Comparison of ENCODE assay signal across 8 cellular contexts in genomic region chr13:45019981-45020380, GRCh38. TPM values are rescaled to one million over a fixed set of nuclear protein-coding genes. Genes with fewer than 3 reads are reported as not detected.
DNase-seq lines count a peak whose midpoint lies in the region; ATAC-seq and TF ChIP-seq lines count a peak whose summit lies in the region.
"Not testable (repeated sequence)": the region's sequence is repeated elsewhere in the genome, so short reads cannot be mapped to it uniquely, and the experiment has no call there.

No MANE protein-coding gene starts in this region.

- not testable (repeated sequence) for H2AFZ ChIP-seq in GM23248; mesenchymal stem cell (ENCODE audit: low read depth, low read length)

- in situ Hi-C loops in GM23248 (cut with MboI); brain microvascular endothelial cell (cut with HindIII; ENCODE audit: low pct_ligation_motif_present, low sequenced_read_pairs): not testable (repeated sequence)

- CTCF ChIA-PET in AG04450 (lab: Charles Lee): not testable (repeated sequence)

- H2BK12ac ChIP-seq in mesenchymal stem cell (ENCODE audit: low read length in 2 of 2): not testable (repeated sequence)

- H3K27me3 ChIP-seq in AG04450 (ENCODE audit: control insufficient read depth, insufficient read depth, low read length); GM23248 (replicated peaks; ENCODE audit: insufficient read depth); brain microvascular endothelial cell (replicated peaks); mesenchymal stem cell (ENCODE audit: control insufficient read depth in 1 of 2, insufficient read depth in 1 of 2, low read length in 2 of 2): not testable (repeated sequence)

- H3K4me1 Mint-ChIP-seq in T-helper 17 cell: not testable (repeated sequence)

- 95 to 96% methylated on average over 7 of the region's 7 CpGs for WGBS in GM23248 (ENCODE audit: low coverage in 1 of 2, low lambda C conversion rate in 2 of 2, missing lambda C conversion rate in 2 of 2), 2 experiments
- whole genome bisulfite sequencing in mesenchymal stem cell: 99% methylated on average over 5 of the region's 7 CpGs

- not testable (repeated sequence) for H4K91ac ChIP-seq in mesenchymal stem cell (ENCODE audit: low read length)

- H2BK5ac ChIP-seq in mesenchymal stem cell (ENCODE audit: low read depth, low read length, poor library complexity, severe bottlenecking): not testable (repeated sequence)

- not testable (repeated sequence) for H3K9me3 ChIP-seq in AG04450 (ENCODE audit: control insufficient read depth, insufficient read depth, low read length); GM23248 (ENCODE audit: low read depth); T-helper 17 cell (ENCODE audit: control insufficient read depth, low read length, poor library complexity, severe bottlenecking); mesenchymal stem cell (ENCODE audit: control insufficient read depth, low read length)

- not testable (repeated sequence) for H3K79me1 ChIP-seq in mesenchymal stem cell (replicated peaks; ENCODE audit: low read length, poor library complexity, severe bottlenecking)

- not testable (repeated sequence) for H3K18ac ChIP-seq in mesenchymal stem cell (ENCODE audit: low read depth in 1 of 2, low read length in 2 of 2)

- H3K4ac ChIP-seq in mesenchymal stem cell (ENCODE audit: low read depth in 1 of 2, low read length in 2 of 2): not testable (repeated sequence)

- H3K79me2 ChIP-seq in GM23248 (ENCODE audit: insufficient read depth): not testable (repeated sequence)

- not testable (repeated sequence) for H2AK5ac ChIP-seq in mesenchymal stem cell (ENCODE audit: low read length, severe bottlenecking)

- POLR2A ChIA-PET in AG04450 (lab: Yijun Ruan, JAX): not testable (repeated sequence)

- H4K20me1 ChIP-seq in GM23248 (ENCODE audit: insufficient read depth): not testable (repeated sequence)

- H3K36me3 ChIP-seq in GM23248 (ENCODE audit: low read depth) (peaks cover 34% of the 10 kb centered on the region; the same call in 1 of the 2 replicates), mesenchymal stem cell (ENCODE audit: control insufficient read depth in 1 of 2, insufficient read depth in 2 of 2, low read depth in 1 of 2, low read length in 2 of 2) (peaks cover 5 to 80% of the 10 kb centered on the region in 2 experiments)
- not testable (repeated sequence) for H3K36me3 ChIP-seq in brain microvascular endothelial cell (replicated peaks)

- H3K27me3 Mint-ChIP-seq in T-helper 17 cell: not testable (repeated sequence)

- not testable (repeated sequence) for H3K4me1 ChIP-seq in GM23248 (ENCODE audit: insufficient read depth); mesenchymal stem cell (ENCODE audit: control insufficient read depth, insufficient read depth, low read depth, low read length)

- not testable (repeated sequence) for TF ChIP-seq CTCF in AG04450 (IDR thresholded peaks at IDR 0.05; ENCODE audit: low read depth, low read length); brain microvascular endothelial cell (IDR thresholded peaks at IDR 0.05; ENCODE audit: low read depth, low read length, missing control alignments); choroid plexus epithelial cell (conservative IDR thresholded peaks at IDR 0.05; ENCODE audit: low read depth, low read length); fibroblast of mammary gland (conservative IDR thresholded peaks at IDR 0.05; ENCODE audit: control insufficient read depth, insufficient read depth, low read depth, low read length)

- not testable (repeated sequence) for H3K4me3 ChIP-seq in AG04450 (ENCODE audit: low read depth, low read length); GM23248; brain microvascular endothelial cell (ENCODE audit: low read depth, low read length); choroid plexus epithelial cell (ENCODE audit: low read depth, low read length); fibroblast of mammary gland (ENCODE audit: control insufficient read depth, low read depth, low read length); mesenchymal stem cell (ENCODE audit: insufficient read depth in 1 of 2, low read depth in 1 of 2, low read length in 2 of 2)

- H3K36me3 Mint-ChIP-seq in T-helper 17 cell (ENCODE audit: low read depth): peaks cover 12% of the 10 kb centered on the region

- not testable (repeated sequence) for H3K4me2 ChIP-seq in GM23248 (ENCODE audit: unreplicated experiment); mesenchymal stem cell (ENCODE audit: low read length, poor library complexity, severe bottlenecking)

- H3K9ac ChIP-seq in GM23248; mesenchymal stem cell (ENCODE audit: low read length): not testable (repeated sequence)

- H3K23ac ChIP-seq in mesenchymal stem cell (ENCODE audit: low read length in 2 of 2): not testable (repeated sequence)

- not testable (repeated sequence) for H3K9me2 ChIP-seq in GM23248 (ENCODE audit: insufficient read depth)

- H3K14ac ChIP-seq in mesenchymal stem cell (ENCODE audit: low read length in 2 of 2): not testable (repeated sequence)

- not testable (repeated sequence) for H4K8ac ChIP-seq in mesenchymal stem cell (ENCODE audit: low read length)

- not testable (repeated sequence) for H2BK15ac ChIP-seq in mesenchymal stem cell (ENCODE audit: low read depth, poor library complexity, severe bottlenecking)

- not testable (repeated sequence) for H3K4me3 Mint-ChIP-seq in T-helper 17 cell

- H2BK120ac ChIP-seq in mesenchymal stem cell (ENCODE audit: low read depth, low read length): not testable (repeated sequence)

- not testable (repeated sequence) for H3F3A ChIP-seq in GM23248 (ENCODE audit: insufficient read depth)

- DNase-seq in AG04450 (ENCODE audit: low read depth, low spot score) (peak; percentile 67), GM23248 (peak; percentile 2), LHCN-M2 (ENCODE audit: low read depth) (peak; percentile 38), brain microvascular endothelial cell (peak; percentile 22), choroid plexus epithelial cell (ENCODE audit: low read depth) (peak; percentile 24), fibroblast of mammary gland (ENCODE audit: low read depth) (peak; percentile 14), mesenchymal stem cell (peak; percentile 6)
- DNase-seq in T-helper 17 cell: not testable (repeated sequence)

- H3K27ac ChIP-seq in AG04450 (ENCODE audit: low read depth, low read length): peak overlapping the region; percentile 78
- H3K27ac ChIP-seq in GM23248; brain microvascular endothelial cell; mesenchymal stem cell (ENCODE audit: low read length, poor library complexity, severe bottlenecking): not testable (repeated sequence)

- H3K27ac Mint-ChIP-seq in T-helper 17 cell: peak overlapping the region; percentile 71

- not testable (repeated sequence) for ATAC-seq in T-helper 17 cell

RNA-seq across cellular contexts. Expression of gene GPALPP1, which starts 30.6 kb away (rescaled TPM):
- 24.9 and 30.0 TPM in 2 replicates for polyA plus RNA-seq in AG04450 (2011; rRNA removed)
- polyA minus RNA-seq in AG04450 (2011; rRNA and poly(A)+ RNA removed): 14.7 and 19.9 TPM in 2 replicates
- 22.8 and 29.2 TPM in 2 replicates for total RNA-seq in GM23248 (2014; rRNA removed; shearing (Covaris generic))
- polyA plus RNA-seq in GM23248 (2016; fragmentation: Nextera tagmentation; extraction: Ambion mirVana): 18.5 and 21.2 TPM in 2 replicates
- total RNA-seq in LHCN-M2 (2014; rRNA removed): 24.4 and 25.3 TPM in 2 replicates
- 10.6 TPM for polyA plus RNA-seq in LHCN-M2 (2012)
- 10 to 100 TPM; 22.7 to 25.4 TPM for total RNA-seq in T-helper 17 cell
- 20.6 TPM for polyA plus RNA-seq in mesenchymal stem cell (2013, experiment 1 of 2)
- polyA plus RNA-seq in mesenchymal stem cell (2013, experiment 2 of 2): 19.8 TPM

RNA-seq across cellular contexts. Expression of gene NUFIP1, which starts 30.7 kb away (rescaled TPM):
- polyA plus RNA-seq in AG04450 (2011; rRNA removed) (3.7 and 4.0 TPM in 2 replicates), GM23248 (2016; fragmentation: Nextera tagmentation; extraction: Ambion mirVana) (5.5 TPM in 2 replicates)
- 1.6 and 2.3 TPM in 2 replicates for polyA minus RNA-seq in AG04450 (2011; rRNA and poly(A)+ RNA removed)
- total RNA-seq in GM23248 (2014; rRNA removed; shearing (Covaris generic)): 1.0 and 1.3 TPM in 2 replicates
- total RNA-seq in LHCN-M2 (2014; rRNA removed) (4.0 and 4.1 TPM in 2 replicates), T-helper 17 cell (1 to 10 TPM; 3.4 to 5.0 TPM)
- polyA plus RNA-seq in LHCN-M2 (2012): 3.5 TPM
- polyA plus RNA-seq in mesenchymal stem cell (2013, experiment 1 of 2): 6.0 TPM
- polyA plus RNA-seq in mesenchymal stem cell (2013, experiment 2 of 2): 6.7 TPM
